ENCODE assay signal across 28 cellular contexts in the genomic region with DNA sequence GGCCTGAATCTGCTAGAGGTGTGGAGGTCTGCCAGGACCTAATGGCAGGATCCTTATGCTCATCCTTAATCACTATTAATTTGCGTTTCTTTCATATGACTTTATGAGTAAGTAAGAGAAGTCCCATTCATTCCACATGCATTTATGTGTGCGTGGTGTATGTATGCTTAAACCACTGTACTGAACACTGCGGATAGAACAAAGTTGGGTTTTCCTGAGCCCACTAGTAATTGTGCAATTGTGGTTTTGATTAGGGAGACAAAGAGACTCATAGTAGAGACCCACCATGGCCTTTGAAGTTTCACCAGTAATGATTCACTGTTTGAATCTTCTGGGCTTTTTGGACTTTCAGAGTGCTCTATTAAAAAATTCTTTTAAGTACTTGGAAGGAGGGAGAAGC.
DNase-seq lines count a peak whose midpoint lies in the region; ATAC-seq, FAIRE-seq and TF ChIP-seq lines count a peak whose summit lies in the region.
"Had no signal": no experiment of that assay in that cellular context is flagged by ENCODE, and none has a peak within 500 bp of the region (broad histone marks: within the 10 kb centered on the region; RNA-seq: fewer than 3 reads in every experiment).

No MANE protein-coding gene starts in this region.

- no peaks in the 10 kb centered on the region for H3K79me2 ChIP-seq in endothelial cell of umbilical vein (ENCODE audit: control insufficient read depth, insufficient read depth, low read length)
- H3K79me2 ChIP-seq: hepatocyte had no signal

- FAIRE-seq in endothelial cell of umbilical vein (lab: Jason Lieb, UNC), result no peak
- FAIRE-seq: frontal cortex had no signal

- dilution Hi-C loops in endothelial cell of umbilical vein (cut with MboI; ENCODE audit: extremely low pct_ligation_motif_present, low sequenced_read_pairs), result no loop called here

- no peaks in the 10 kb centered on the region for H4K20me1 ChIP-seq in endothelial cell of umbilical vein (replicated peaks; ENCODE audit: control insufficient read depth, extremely low read depth, insufficient read depth, low read length)

- H3K27ac ChIP-seq in endothelial cell of umbilical vein (ENCODE audit: insufficient read depth, low read depth, low read length) (peak overlapping the region; percentile 92), substantia nigra (ENCODE audit: low read depth, low read length, poor library complexity, severe bottlenecking) (no peak overlapping the region)
- H3K27ac ChIP-seq: ascending aorta, hepatocyte, left lung, ovary, transverse colon had no signal

- no peaks in the 10 kb centered on the region for H3K36me3 Mint-ChIP-seq in activated CD4-positive, alpha-beta T cell treated with anti-CD3 and anti-CD28 coated beads, Interleukin-2, amount 10 ng/mL, durations not matched to agents 24 days and 14 days (ENCODE audit: low read depth)
- no peaks in the 10 kb centered on the region for H3K36me3 Mint-ChIP-seq in activated naive CD4-positive, alpha-beta T cell treated with anti-CD3 and anti-CD28 coated beads, Interleukin-2, amount 10 ng/mL, durations not matched to agents 7 days and 5 days
- H3K36me3 Mint-ChIP-seq: immature natural killer cell had no signal

- no peak for ATAC-seq in HG03521 (IDR thresholded peaks at IDR 0.05; ENCODE audit: unreplicated experiment)
- ATAC-seq: activated CD4-positive, CD25-positive, alpha-beta regulatory T cell treated with anti-CD3 and anti-CD28 coated beads, Interleukin-2, amount 50 U/mL, for 24 hours; activated CD8-positive, alpha-beta T cell treated with anti-CD3 and anti-CD28 coated beads for 36 hours; left lung; Panc1 had no signal

- no peak for DNase-seq in activated CD4-positive, alpha-beta T cell treated with anti-CD3 and anti-CD28 coated beads, Interleukin-2, amount 10 ng/mL, durations not matched to agents 24 days and 14 days
- no peak for DNase-seq in activated CD4-positive, alpha-beta T cell treated with anti-CD3 and anti-CD28 coated beads for 4 hours
- peak; percentile 56 for DNase-seq in HT1080 (ENCODE audit: low read depth)
- no peak for DNase-seq in endothelial cell of umbilical vein (ENCODE audit: low read depth, low spot score)
- no peak for DNase-seq in substantia nigra (lab: John Stamatoyannopoulos, UW)
- DNase-seq in activated naive CD4-positive, alpha-beta T cell treated with anti-CD3 and anti-CD28 coated beads, Interleukin-2, amount 10 ng/mL, durations not matched to agents 7 days and 5 days, result no peak
- DNase-seq: 8988T; activated CD8-positive, alpha-beta T cell treated with anti-CD3 and anti-CD28 coated beads for 36 hours; activated naive CD4-positive, alpha-beta T cell treated with anti-CD3 and anti-CD28 coated beads, Interleukin-2, amount 50 U/mL, for 16 hours; central memory CD4-positive, alpha-beta T cell; DMS53; immature natural killer cell; Kasumi-1; left lung; naive B cell; NCI-H1092; NCI-H187; NCI-H524 treated with DMSO at 0.1 percent for 48 hours; ovary; stimulated activated CD4-positive, alpha-beta T cell treated with anti-CD3 and anti-CD28 coated beads, Interleukin-15, amount 100 ng/mL, for 24 hours; transverse colon had no signal

- H2AFZ ChIP-seq in endothelial cell of umbilical vein (ENCODE audit: low read depth, low read length), result no peak overlapping the region
- H2AFZ ChIP-seq: hepatocyte had no signal

- H3K36me3 ChIP-seq in endothelial cell of umbilical vein (ENCODE audit: control insufficient read depth in 2 of 2, extremely low read depth in 1 of 2, insufficient read depth in 2 of 2, low read length in 2 of 2) (no peaks in the 10 kb centered on the region), skeletal muscle satellite cell (ENCODE audit: insufficient read depth, low read length) (no peaks in the 10 kb centered on the region)
- H3K36me3 ChIP-seq: ascending aorta, left lung, ovary, transverse colon had no signal

- H3K4me3 ChIP-seq in endothelial cell of umbilical vein (replicated peaks in 1 of 3; ENCODE audit: insufficient read depth in 1 of 3, low read depth in 1 of 3, low read length in 3 of 3) (no peak overlapping the region), skeletal muscle satellite cell (ENCODE audit: low read length) (no peak overlapping the region)
- H3K4me3 ChIP-seq: ascending aorta, hepatocyte, left lung, ovary, transverse colon had no signal

- TF ChIP-seq POLR2A in endothelial cell of umbilical vein (IDR thresholded peaks at IDR 0.05; ENCODE audit: low read depth, low read length), result no peak

- POLR2A ChIA-PET in endothelial cell of umbilical vein (lab: Charles Lee), result interaction anchor here (1.0 kb wide), 1 partner anchor 11 kb away, joined by 3 read pairs; no protein-coding TSS in a partner anchor

- H3K27me3 Mint-ChIP-seq in activated CD4-positive, alpha-beta T cell treated with anti-CD3 and anti-CD28 coated beads, Interleukin-2, amount 10 ng/mL, durations not matched to agents 24 days and 14 days, result no peaks in the 10 kb centered on the region
- no peaks in the 10 kb centered on the region for H3K27me3 Mint-ChIP-seq in activated naive CD4-positive, alpha-beta T cell treated with anti-CD3 and anti-CD28 coated beads, Interleukin-2, amount 10 ng/mL, durations not matched to agents 7 days and 5 days
- H3K27me3 Mint-ChIP-seq: activated CD8-positive, alpha-beta T cell treated with anti-CD3 and anti-CD28 coated beads for 36 hours; naive B cell had no signal

- no TSS peak for BruUV-seq in endothelial cell of umbilical vein (replicated peaks; lab: Mats Ljungman, UMichigan)

- H3K27ac Mint-ChIP-seq in activated CD4-positive, alpha-beta T cell treated with anti-CD3 and anti-CD28 coated beads, Interleukin-2, amount 10 ng/mL, durations not matched to agents 24 days and 14 days, result peak overlapping the region; percentile 66
- no peak overlapping the region for H3K27ac Mint-ChIP-seq in activated naive CD4-positive, alpha-beta T cell treated with anti-CD3 and anti-CD28 coated beads, Interleukin-2, amount 10 ng/mL, durations not matched to agents 7 days and 5 days
- H3K27ac Mint-ChIP-seq: activated CD8-positive, alpha-beta T cell treated with anti-CD3 and anti-CD28 coated beads for 36 hours; immature natural killer cell; naive B cell had no signal

- CTCF ChIA-PET in endothelial cell of umbilical vein (lab: Charles Lee), result interaction anchor here (0.9 kb wide), 1 partner anchor 12 kb away, joined by 3 read pairs; no protein-coding TSS in a partner anchor
- CTCF ChIA-PET in activated naive CD4-positive, alpha-beta T cell treated with anti-CD3 and anti-CD28 coated beads, Interleukin-2, amount 10 ng/mL, durations not matched to agents 7 days and 5 days (lab: Charles Lee), result no interaction called here

- no peaks in the 10 kb centered on the region for H3K27me3 ChIP-seq in endothelial cell of umbilical vein (ENCODE audit: control insufficient read depth in 2 of 2, insufficient read depth in 2 of 2, low read length in 2 of 2)
- H3K27me3 ChIP-seq in skeletal muscle satellite cell (ENCODE audit: control insufficient read depth, insufficient read depth, low read length), result no peaks in the 10 kb centered on the region
- H3K27me3 ChIP-seq: ascending aorta, hepatocyte, left lung, ovary, transverse colon had no signal

- H3K9me3 ChIP-seq in endothelial cell of umbilical vein (replicated peaks; ENCODE audit: control insufficient read depth, insufficient read depth, low read length) (no peaks in the 10 kb centered on the region), skeletal muscle satellite cell (replicated peaks; ENCODE audit: low read length) (no peaks in the 10 kb centered on the region)
- H3K9me3 ChIP-seq: ascending aorta, left lung, ovary, transverse colon had no signal

- no peaks in the 10 kb centered on the region for H3K9me1 ChIP-seq in endothelial cell of umbilical vein (replicated peaks; ENCODE audit: control insufficient read depth, extremely low read depth, insufficient read depth, low read length)

- no peak overlapping the region for H3K9ac ChIP-seq in endothelial cell of umbilical vein (replicated peaks; ENCODE audit: extremely low read depth, insufficient read depth, low read length)
- H3K9ac ChIP-seq in skeletal muscle satellite cell (ENCODE audit: low read depth, low read length), result peak overlapping the region; percentile 41

- TF ChIP-seq CTCF in endothelial cell of umbilical vein (IDR thresholded peaks at IDR 0.05; ENCODE audit: extremely low read depth in 1 of 2, insufficient read depth in 1 of 2, low read depth in 1 of 2, low read length in 2 of 2), result no peak

- peaks cover 15% of the 10 kb centered on the region for H3K4me1 Mint-ChIP-seq in activated CD4-positive, alpha-beta T cell treated with anti-CD3 and anti-CD28 coated beads, Interleukin-2, amount 10 ng/mL, durations not matched to agents 24 days and 14 days
- no peaks in the 10 kb centered on the region for H3K4me1 Mint-ChIP-seq in activated naive CD4-positive, alpha-beta T cell treated with anti-CD3 and anti-CD28 coated beads, Interleukin-2, amount 10 ng/mL, durations not matched to agents 7 days and 5 days
- H3K4me1 Mint-ChIP-seq: immature natural killer cell had no signal

- H3K9me3 Mint-ChIP-seq in activated CD4-positive, alpha-beta T cell treated with anti-CD3 and anti-CD28 coated beads, Interleukin-2, amount 10 ng/mL, durations not matched to agents 24 days and 14 days, result peaks cover 12% of the 10 kb centered on the region
- peaks cover 2% of the 10 kb centered on the region for H3K9me3 Mint-ChIP-seq in activated naive CD4-positive, alpha-beta T cell treated with anti-CD3 and anti-CD28 coated beads, Interleukin-2, amount 10 ng/mL, durations not matched to agents 7 days and 5 days
- H3K9me3 Mint-ChIP-seq: activated CD8-positive, alpha-beta T cell treated with anti-CD3 and anti-CD28 coated beads for 36 hours had no signal

- intact Hi-C loops in activated CD4-positive, alpha-beta T cell treated with anti-CD3 and anti-CD28 coated beads, Interleukin-2, amount 10 ng/mL, durations not matched to agents 24 days and 14 days (cut with micrococcal nuclease), result no loop called here
- intact Hi-C loops in endothelial cell of umbilical vein (cut with micrococcal nuclease), result no loop called here

- H3K4me3 Mint-ChIP-seq in activated CD4-positive, alpha-beta T cell treated with anti-CD3 and anti-CD28 coated beads, Interleukin-2, amount 10 ng/mL, durations not matched to agents 24 days and 14 days, result no peak overlapping the region
- no peak overlapping the region for H3K4me3 Mint-ChIP-seq in activated naive CD4-positive, alpha-beta T cell treated with anti-CD3 and anti-CD28 coated beads, Interleukin-2, amount 10 ng/mL, durations not matched to agents 7 days and 5 days
- H3K4me3 Mint-ChIP-seq: activated CD8-positive, alpha-beta T cell treated with anti-CD3 and anti-CD28 coated beads for 36 hours; immature natural killer cell; naive B cell had no signal

- no peak overlapping the region for H3K4me2 ChIP-seq in endothelial cell of umbilical vein (ENCODE audit: insufficient read depth, low read length)
- no peak overlapping the region for H3K4me2 ChIP-seq in skeletal muscle satellite cell (ENCODE audit: low read length)
- H3K4me2 ChIP-seq: hepatocyte had no signal

- peaks cover 22% of the 10 kb centered on the region for H3K4me1 ChIP-seq in endothelial cell of umbilical vein (ENCODE audit: control insufficient read depth, extremely low read depth, insufficient read depth, low read length)
- peaks cover 36% of the 10 kb centered on the region for H3K4me1 ChIP-seq in skeletal muscle satellite cell (ENCODE audit: control insufficient read depth, insufficient read depth, low read length)
- H3K4me1 ChIP-seq: ascending aorta, left lung, transverse colon had no signal
